In the genomic region with DNA sequence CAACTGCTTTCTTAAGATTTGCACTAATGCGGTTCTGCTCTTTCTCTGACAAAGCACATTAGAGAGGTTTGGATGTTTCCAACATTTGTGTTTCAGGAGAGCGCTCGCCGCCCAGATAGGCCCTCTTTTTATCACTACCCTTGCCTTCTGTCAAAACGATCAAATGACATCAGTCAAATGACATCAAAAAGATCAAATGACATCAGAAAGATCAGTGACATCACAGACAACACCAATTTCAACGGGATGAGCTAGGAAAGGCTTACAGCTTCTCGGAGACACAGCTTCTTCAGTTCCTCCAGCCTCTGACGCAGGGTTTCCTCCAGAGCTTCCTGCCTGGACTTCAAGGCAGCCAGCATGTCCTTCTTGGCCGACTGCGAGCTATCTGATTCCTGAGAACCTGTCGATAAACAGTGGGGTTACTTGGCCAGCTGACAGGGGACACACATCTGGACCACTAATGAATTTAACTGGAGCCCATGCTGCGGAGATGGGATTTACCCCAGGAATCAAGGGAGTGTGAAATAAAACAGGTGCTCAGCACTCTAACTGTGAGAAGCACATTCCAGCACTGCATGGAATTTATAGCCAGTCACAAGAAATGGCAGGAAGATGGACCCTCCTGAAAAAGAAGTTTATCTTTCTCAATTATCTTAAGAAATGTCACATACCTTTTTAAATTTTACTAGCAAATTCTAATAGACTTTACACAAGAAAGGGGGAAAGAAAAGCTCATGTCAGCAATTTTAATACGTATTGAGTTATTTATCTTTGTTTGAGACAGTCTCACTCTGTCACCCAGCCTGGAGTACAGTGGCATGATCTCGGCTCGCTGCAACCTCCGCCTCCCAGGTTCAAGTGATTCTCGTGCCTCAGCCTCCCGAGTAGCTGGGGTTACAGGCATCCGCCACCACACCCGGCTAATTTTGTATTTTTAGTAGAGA, we compare ENCODE assay signal across 17 cellular contexts.
"Had no signal": no experiment of that assay in that cellular context is flagged by ENCODE, and none has a peak within 500 bp of the region (broad histone marks: within the 10 kb centered on the region; RNA-seq: fewer than 3 reads in every experiment).

No MANE protein-coding gene starts in this region.

- H3K27ac ChIP-seq: foreskin keratinocyte, left lung, parathyroid adenoma, testis, upper lobe of right lung, VCaP had no signal

- H3K36me3 Mint-ChIP-seq: activated naive CD8-positive, alpha-beta T cell treated with anti-CD3 and anti-CD28 coated beads, Interleukin-2, amount 10 ng/mL, durations not matched to agents 7 days and 5 days had no signal

- DNase-seq: activated CD4-positive, alpha-beta memory T cell treated with anti-CD3 and anti-CD28 coated beads, Interleukin-2, amount 10 ng/mL, durations not matched to agents 7 days and 5 days; activated CD4-positive, alpha-beta T cell treated with anti-CD3 and anti-CD28 coated beads for 36 hours; activated CD8-positive, alpha-beta memory T cell treated with anti-CD3 and anti-CD28 coated beads, Interleukin-2, amount 50 U/mL, for 4 hours; activated gamma-delta T cell treated with Interleukin-2 at 50 U/mL for 16 hours; activated naive CD8-positive, alpha-beta T cell treated with anti-CD3 and anti-CD28 coated beads, Interleukin-2, amount 10 ng/mL, durations not matched to agents 7 days and 5 days; activated T-cell treated with anti-CD3 and anti-CD28 coated beads, Interleukin-2, amount 50 U/mL, for 72 hours; anterior cingulate cortex; foreskin keratinocyte; head of caudate nucleus; left lung; stimulated activated CD4-positive, alpha-beta T cell treated with anti-CD3 and anti-CD28 coated beads, Interleukin-4, amount 100 ng/mL, for 24 hours; T-helper 9 cell; testis; upper lobe of right lung had no signal

- ATAC-seq: activated CD4-positive, alpha-beta T cell treated with anti-CD3 and anti-CD28 coated beads for 36 hours; activated T-cell treated with anti-CD3 and anti-CD28 coated beads, Interleukin-2, amount 50 U/mL, for 72 hours; foreskin keratinocyte; left lung; upper lobe of right lung had no signal

- H2AFZ ChIP-seq: parathyroid adenoma had no signal

- H3K4me1 Mint-ChIP-seq: activated CD4-positive, alpha-beta memory T cell treated with anti-CD3 and anti-CD28 coated beads, Interleukin-2, amount 10 ng/mL, durations not matched to agents 7 days and 5 days; activated CD4-positive, alpha-beta T cell treated with anti-CD3 and anti-CD28 coated beads for 36 hours; activated naive CD8-positive, alpha-beta T cell treated with anti-CD3 and anti-CD28 coated beads, Interleukin-2, amount 10 ng/mL, durations not matched to agents 7 days and 5 days had no signal

- H3K4me3 Mint-ChIP-seq: activated CD4-positive, alpha-beta memory T cell treated with anti-CD3 and anti-CD28 coated beads, Interleukin-2, amount 10 ng/mL, durations not matched to agents 7 days and 5 days; activated CD4-positive, alpha-beta T cell treated with anti-CD3 and anti-CD28 coated beads for 36 hours; activated naive CD8-positive, alpha-beta T cell treated with anti-CD3 and anti-CD28 coated beads, Interleukin-2, amount 10 ng/mL, durations not matched to agents 7 days and 5 days; activated T-cell treated with anti-CD3 and anti-CD28 coated beads, Interleukin-2, amount 50 U/mL, for 72 hours; stimulated activated naive CD8-positive, alpha-beta T cell treated with anti-CD3 and anti-CD28 coated beads, Interleukin-15, Interleukin-2, amounts not matched to agents 100 ng/mL and 50 ng/mL, for 24 hours had no signal

- H3K27me3 Mint-ChIP-seq: activated naive CD8-positive, alpha-beta T cell treated with anti-CD3 and anti-CD28 coated beads, Interleukin-2, amount 10 ng/mL, durations not matched to agents 7 days and 5 days had no signal

- H3K9me3 Mint-ChIP-seq: activated CD4-positive, alpha-beta memory T cell treated with anti-CD3 and anti-CD28 coated beads, Interleukin-2, amount 10 ng/mL, durations not matched to agents 7 days and 5 days; activated naive CD8-positive, alpha-beta T cell treated with anti-CD3 and anti-CD28 coated beads, Interleukin-2, amount 10 ng/mL, durations not matched to agents 7 days and 5 days; activated T-cell treated with anti-CD3 and anti-CD28 coated beads, Interleukin-2, amount 50 U/mL, for 72 hours; stimulated activated naive CD8-positive, alpha-beta T cell treated with anti-CD3 and anti-CD28 coated beads, Interleukin-15, Interleukin-2, amounts not matched to agents 100 ng/mL and 50 ng/mL, for 24 hours had no signal

- H3K27me3 ChIP-seq: foreskin keratinocyte, left lung, testis, upper lobe of right lung had no signal

- H3K27ac Mint-ChIP-seq: activated CD4-positive, alpha-beta memory T cell treated with anti-CD3 and anti-CD28 coated beads, Interleukin-2, amount 10 ng/mL, durations not matched to agents 7 days and 5 days; activated CD4-positive, alpha-beta T cell treated with anti-CD3 and anti-CD28 coated beads for 36 hours; activated naive CD8-positive, alpha-beta T cell treated with anti-CD3 and anti-CD28 coated beads, Interleukin-2, amount 10 ng/mL, durations not matched to agents 7 days and 5 days; activated T-cell treated with anti-CD3 and anti-CD28 coated beads, Interleukin-2, amount 50 U/mL, for 72 hours; stimulated activated naive CD8-positive, alpha-beta T cell treated with anti-CD3 and anti-CD28 coated beads, Interleukin-15, Interleukin-2, amounts not matched to agents 100 ng/mL and 50 ng/mL, for 24 hours had no signal

- H3K4me3 ChIP-seq: left lung, testis, upper lobe of right lung had no signal

- H3K79me2 ChIP-seq: parathyroid adenoma had no signal

- H3K4me1 ChIP-seq: parathyroid adenoma, testis, upper lobe of right lung had no signal
